ENCODE assay signal across 6 cellular contexts in the genomic region with DNA sequence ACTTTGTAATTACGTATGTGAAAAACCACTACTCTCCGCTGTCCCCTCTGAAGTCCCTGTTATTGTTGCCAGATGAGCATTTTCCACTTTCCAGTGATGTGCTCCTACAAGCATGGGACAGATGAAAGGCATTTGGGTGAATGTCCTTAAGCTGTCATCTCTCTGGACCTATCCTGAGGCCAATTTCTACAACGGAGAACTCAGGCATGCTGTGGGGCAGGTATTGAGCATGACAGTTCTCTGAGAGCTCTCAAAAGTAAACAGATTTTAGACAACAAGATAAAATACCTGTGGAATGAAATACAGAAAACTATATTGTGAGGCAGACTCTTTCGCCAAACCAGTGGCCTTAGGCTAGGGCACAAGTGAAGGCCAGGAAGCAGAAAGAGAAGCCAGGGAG.
"Had no signal": no experiment of that assay in that cellular context is flagged by ENCODE, and none has a peak within 500 bp of the region (broad histone marks: within the 10 kb centered on the region; RNA-seq: fewer than 3 reads in every experiment).

No MANE protein-coding gene starts in this region.

- FAIRE-seq: HepG2, HTR-8/SVneo had no signal

- DNase-seq: IMR-90, KBM-7, KG1 had no signal

- H3K27ac ChIP-seq: HL-60 had no signal

- ATAC-seq: HepG2 had no signal
